Comparison of ENCODE assay signal across 24 cellular contexts in genomic region chr1:61930246-61930645, GRCh38.
"Had no signal": no experiment of that assay in that cellular context is flagged by ENCODE, and none has a peak within 500 bp of the region (broad histone marks: within the 10 kb centered on the region; RNA-seq: fewer than 3 reads in every experiment).

No MANE protein-coding gene starts in this region.

- H3K27me3 Mint-ChIP-seq: dendritic cell treated with granulocyte-macrophage colony-stimulating factor and Interleukin-4, amounts not matched to agents 40 ng/mL and 50 ng/mL, for 4 days; effector memory CD8-positive, alpha-beta T cell; naive thymus-derived CD8-positive, alpha-beta T cell had no signal

- H3K4me3 Mint-ChIP-seq: dendritic cell treated with granulocyte-macrophage colony-stimulating factor and Interleukin-4, amounts not matched to agents 40 ng/mL and 50 ng/mL, for 4 days; effector memory CD8-positive, alpha-beta T cell; naive thymus-derived CD8-positive, alpha-beta T cell; neural crest cell had no signal

- H3K4me1 ChIP-seq: esophagus squamous epithelium, gastroesophageal sphincter, sigmoid colon had no signal

- H3K9me3 Mint-ChIP-seq: dendritic cell treated with granulocyte-macrophage colony-stimulating factor and Interleukin-4, amounts not matched to agents 40 ng/mL and 50 ng/mL, for 4 days; effector memory CD8-positive, alpha-beta T cell; naive thymus-derived CD8-positive, alpha-beta T cell; neural crest cell had no signal

- H3K4me1 Mint-ChIP-seq: neural crest cell had no signal

- H3K79me2 ChIP-seq: hepatocyte had no signal

- H3K4me2 ChIP-seq: hepatocyte had no signal

- H3K27me3 ChIP-seq: esophagus squamous epithelium, gastroesophageal sphincter, hepatocyte, sigmoid colon, stomach, transverse colon had no signal

- H3K27ac Mint-ChIP-seq: dendritic cell treated with granulocyte-macrophage colony-stimulating factor and Interleukin-4, amounts not matched to agents 40 ng/mL and 50 ng/mL, for 4 days; effector memory CD8-positive, alpha-beta T cell; naive thymus-derived CD8-positive, alpha-beta T cell had no signal

- H3K27ac ChIP-seq: esophagus squamous epithelium, gastroesophageal sphincter, hepatocyte, sigmoid colon, skin epidermis, stomach, thoracic aorta, transverse colon had no signal

- FAIRE-seq: colon, kidney, urothelium cell line had no signal

- H3K4me3 ChIP-seq: esophagus squamous epithelium, gastroesophageal sphincter, hepatocyte, lung, mucosa of descending colon, sigmoid colon, skin epidermis, stomach, thoracic aorta, transverse colon had no signal

- ATAC-seq: effector memory CD8-positive, alpha-beta T cell; gastroesophageal sphincter; left cardiac atrium; left ventricle myocardium superior; mucosa of descending colon; naive thymus-derived CD8-positive, alpha-beta T cell had no signal

- H3K9me3 ChIP-seq: esophagus squamous epithelium, gastroesophageal sphincter, mucosa of descending colon, sigmoid colon, stomach, thoracic aorta, transverse colon had no signal

- H2AFZ ChIP-seq: hepatocyte had no signal

- DNase-seq: effector memory CD8-positive, alpha-beta T cell; esophagus squamous epithelium; foreskin fibroblast; kidney; left cardiac atrium; left ventricle myocardium superior; mesendoderm; mucosa of descending colon; naive thymus-derived CD8-positive, alpha-beta T cell; occipital lobe; sigmoid colon; stimulated activated naive CD4-positive, alpha-beta T cell; stomach; substantia nigra; transverse colon had no signal

- H3K36me3 ChIP-seq: sigmoid colon, transverse colon had no signal
